ENCODE assay signal across 8 cellular contexts in the genomic region with DNA sequence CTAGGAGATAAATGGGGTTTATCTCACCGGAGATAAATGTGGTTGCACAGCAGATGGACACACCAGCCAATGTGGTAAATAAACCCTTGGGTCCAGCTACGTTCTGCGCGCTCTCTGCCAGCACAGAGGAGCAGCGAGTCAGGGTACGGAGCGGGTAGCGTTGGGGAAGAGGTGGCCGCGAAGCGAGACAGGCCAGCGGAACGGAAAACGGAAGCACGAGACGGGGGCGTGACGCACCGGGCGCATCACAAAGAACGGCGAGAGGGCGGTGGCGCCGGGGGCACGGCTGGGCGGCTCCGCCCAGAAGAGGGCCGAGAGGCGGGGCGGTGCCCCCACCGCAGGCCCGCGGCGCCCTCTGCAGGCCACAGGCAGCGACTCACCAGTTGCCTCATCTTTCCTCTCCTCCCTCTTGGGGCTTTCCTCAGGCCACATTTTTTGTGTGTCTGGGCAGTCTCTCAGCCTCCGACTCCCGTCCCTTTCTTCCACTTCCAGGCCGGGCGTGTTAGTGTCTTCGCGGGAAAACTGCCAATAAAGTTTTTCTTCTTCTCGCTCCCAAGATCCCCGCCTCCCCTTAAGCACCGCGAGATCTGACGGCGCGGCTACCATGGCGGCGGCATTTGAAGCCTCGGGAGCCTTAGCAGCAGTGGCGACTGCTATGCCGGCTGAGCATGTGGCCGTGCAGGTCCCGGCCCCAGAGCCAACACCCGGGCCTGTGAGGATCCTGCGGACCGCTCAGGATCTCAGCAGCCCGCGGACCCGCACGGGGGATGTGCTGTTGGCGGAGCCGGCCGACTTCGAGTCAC.
DNase-seq lines count a peak whose midpoint lies in the region; ATAC-seq, FAIRE-seq and TF ChIP-seq lines count a peak whose summit lies in the region.

A gene with protein sequence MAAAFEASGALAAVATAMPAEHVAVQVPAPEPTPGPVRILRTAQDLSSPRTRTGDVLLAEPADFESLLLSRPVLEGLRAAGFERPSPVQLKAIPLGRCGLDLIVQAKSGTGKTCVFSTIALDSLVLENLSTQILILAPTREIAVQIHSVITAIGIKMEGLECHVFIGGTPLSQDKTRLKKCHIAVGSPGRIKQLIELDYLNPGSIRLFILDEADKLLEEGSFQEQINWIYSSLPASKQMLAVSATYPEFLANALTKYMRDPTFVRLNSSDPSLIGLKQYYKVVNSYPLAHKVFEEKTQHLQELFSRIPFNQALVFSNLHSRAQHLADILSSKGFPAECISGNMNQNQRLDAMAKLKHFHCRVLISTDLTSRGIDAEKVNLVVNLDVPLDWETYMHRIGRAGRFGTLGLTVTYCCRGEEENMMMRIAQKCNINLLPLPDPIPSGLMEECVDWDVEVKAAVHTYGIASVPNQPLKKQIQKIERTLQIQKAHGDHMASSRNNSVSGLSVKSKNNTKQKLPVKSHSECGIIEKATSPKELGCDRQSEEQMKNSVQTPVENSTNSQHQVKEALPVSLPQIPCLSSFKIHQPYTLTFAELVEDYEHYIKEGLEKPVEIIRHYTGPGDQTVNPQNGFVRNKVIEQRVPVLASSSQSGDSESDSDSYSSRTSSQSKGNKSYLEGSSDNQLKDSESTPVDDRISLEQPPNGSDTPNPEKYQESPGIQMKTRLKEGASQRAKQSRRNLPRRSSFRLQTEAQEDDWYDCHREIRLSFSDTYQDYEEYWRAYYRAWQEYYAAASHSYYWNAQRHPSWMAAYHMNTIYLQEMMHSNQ (plus strand): TSS at position 581 of the 803 bp plus-strand sequence. CDS start 24 bp downstream, at position 605.

- DNase-seq in H54 (ENCODE audit: insufficient read length, low spot score): peak; percentile 85
- peak; percentile 93 for DNase-seq in LoVo (ENCODE audit: low spot score)
- DNase-seq in RWPE2 (ENCODE audit: low spot score): peak; percentile 87
- DNase-seq in activated T-helper 9 cell treated with anti-CD3 and anti-CD28 coated beads, Interleukin-2, amount 50 U/mL, for 16 hours (ENCODE audit: low read depth): peak; percentile 90
- DNase-seq in fibroblast of peridontal ligament (ENCODE audit: extremely low read depth): peak; percentile 99
- peak; percentile 92 for DNase-seq in nephron progenitor cell
- peak; percentile 95 for DNase-seq in stimulated activated naive CD8-positive, alpha-beta T cell treated with anti-CD3 and anti-CD28 coated beads, Interleukin-15, amount 100 ng/mL, for 72 hours

- no peaks in the 10 kb centered on the region for H3K9me3 Mint-ChIP-seq in nephron progenitor cell
- H3K9me3 Mint-ChIP-seq in stimulated activated naive CD8-positive, alpha-beta T cell treated with anti-CD3 and anti-CD28 coated beads, Interleukin-15, amount 100 ng/mL, for 72 hours: no peaks in the 10 kb centered on the region

- H3K36me3 Mint-ChIP-seq in nephron progenitor cell (ENCODE audit: low read depth): peaks cover 19% of the 10 kb centered on the region

- ATAC-seq in RWPE2 (ENCODE audit: low read depth): peak; percentile 87
- peak; percentile 93 for ATAC-seq in stimulated activated naive CD8-positive, alpha-beta T cell treated with anti-CD3 and anti-CD28 coated beads, Interleukin-15, amount 100 ng/mL, for 72 hours

- FAIRE-seq in H54 (lab: Jason Lieb, UNC): peak; percentile 20

- H3K4me1 ChIP-seq in ES-I3 (ENCODE audit: insufficient read depth, low read length): peaks cover under 1% of the 10 kb centered on the region
- H3K4me1 ChIP-seq in RWPE2 (ENCODE audit: insufficient read depth, poor library complexity, severe bottlenecking): peaks cover 12% of the 10 kb centered on the region

- peak within 1 kb of the TSS; percentile 72 for H3K27ac ChIP-seq in RWPE2 (ENCODE audit: poor library complexity, severe bottlenecking)

- no peaks in the 10 kb centered on the region for H3K27me3 ChIP-seq in RWPE2 (ENCODE audit: insufficient read depth, poor library complexity, severe bottlenecking)

- H3K9me3 ChIP-seq in ES-I3 (ENCODE audit: control insufficient read depth, insufficient read depth, low read length) (no peaks in the 10 kb centered on the region), RWPE2 (ENCODE audit: severe bottlenecking) (no peaks in the 10 kb centered on the region)

- TF ChIP-seq POLR2A in H54 (IDR thresholded peaks at IDR 0.05; ENCODE audit: low read depth, low read length): peak; percentile 78

- peaks cover 48% of the 10 kb centered on the region for H3K4me1 Mint-ChIP-seq in nephron progenitor cell
- peaks cover 31% of the 10 kb centered on the region for H3K4me1 Mint-ChIP-seq in stimulated activated naive CD8-positive, alpha-beta T cell treated with anti-CD3 and anti-CD28 coated beads, Interleukin-15, amount 100 ng/mL, for 72 hours

- TF ChIP-seq CTCF in RWPE2 (IDR thresholded peaks at IDR 0.05; ENCODE audit: poor library complexity, severe bottlenecking) (peak; percentile 93), nephron progenitor cell (IDR thresholded peaks at IDR 0.05) (peak; percentile 85)

- peaks cover 7% of the 10 kb centered on the region for H3K27me3 Mint-ChIP-seq in nephron progenitor cell (ENCODE audit: low read depth, poor library complexity)
- H3K27me3 Mint-ChIP-seq in stimulated activated naive CD8-positive, alpha-beta T cell treated with anti-CD3 and anti-CD28 coated beads, Interleukin-15, amount 100 ng/mL, for 72 hours: no peaks in the 10 kb centered on the region

- H3K4me3 Mint-ChIP-seq in nephron progenitor cell: peak within 1 kb of the TSS; percentile 93
- H3K4me3 Mint-ChIP-seq in stimulated activated naive CD8-positive, alpha-beta T cell treated with anti-CD3 and anti-CD28 coated beads, Interleukin-15, amount 100 ng/mL, for 72 hours: peak within 1 kb of the TSS; percentile 86 to 99

- peak within 1 kb of the TSS; percentile 60 for H3K4me3 ChIP-seq in RWPE2 (ENCODE audit: severe bottlenecking)

- H3K9ac ChIP-seq in ES-I3 (ENCODE audit: low read depth, low read length): peak within 1 kb of the TSS; percentile 90

- H3K27ac Mint-ChIP-seq in nephron progenitor cell: peak within 1 kb of the TSS; percentile 100
- peak within 1 kb of the TSS; percentile 99 for H3K27ac Mint-ChIP-seq in stimulated activated naive CD8-positive, alpha-beta T cell treated with anti-CD3 and anti-CD28 coated beads, Interleukin-15, amount 100 ng/mL, for 72 hours

- H3K36me3 ChIP-seq in ES-I3 (ENCODE audit: insufficient read depth, low read length) (no peaks in the 10 kb centered on the region; the same call in 1 of the 2 replicates), RWPE2 (ENCODE audit: low read depth) (peaks cover 37% of the 10 kb centered on the region)

Comparison
In these comparisons a context has a peak if more than half of its experiments do, and no peak if none do; other contexts are left out.
1. Peak in every context shown above with its lines: DNase-seq, ATAC-seq, H3K4me3 ChIP-seq and H3K27ac ChIP-seq.